ENCODE assay signal across 23 cellular contexts in genomic region chr9:98342103-98342818, GRCh38.
"Had no signal": no experiment of that assay in that cellular context is flagged by ENCODE, and none has a peak within 500 bp of the region (broad histone marks: within the 10 kb centered on the region; RNA-seq: fewer than 3 reads in every experiment).

No MANE protein-coding gene starts in this region.

- H3K27me3 ChIP-seq: body of pancreas, pancreas, right atrium auricular region, tibial artery, uterus had no signal

- ATAC-seq: activated CD8-positive, alpha-beta memory T cell treated with anti-CD3 and anti-CD28 coated beads, Interleukin-2, amount 10 ng/mL, durations not matched to agents 7 days and 5 days; body of pancreas; pancreas; psoas muscle; stimulated activated naive CD8-positive, alpha-beta T cell treated with anti-CD3 and anti-CD28 coated beads, Interleukin-15, amount 100 ng/mL, for 72 hours had no signal

- H3K4me3 ChIP-seq: body of pancreas, hepatocyte, left ventricle myocardium inferior, pancreas, psoas muscle, right atrium auricular region, tibial artery, uterus had no signal

- H3K4me1 ChIP-seq: body of pancreas, left ventricle myocardium inferior, pancreas, psoas muscle, right atrium auricular region, tibial artery, uterus had no signal

- H3K27ac ChIP-seq: body of pancreas, hepatocyte, left ventricle myocardium inferior, neutrophil, pancreas, psoas muscle, right atrium auricular region, tibial artery, uterus had no signal

- DNase-seq: activated CD4-positive, alpha-beta memory T cell treated with anti-CD3 and anti-CD28 coated beads, Interleukin-2, amount 10 ng/mL, durations not matched to agents 7 days and 5 days; activated CD4-positive, alpha-beta T cell treated with anti-CD3 and anti-CD28 coated beads, Interleukin-2, amount 10 ng/mL, durations not matched to agents 24 days and 14 days; activated CD8-positive, alpha-beta memory T cell treated with anti-CD3 and anti-CD28 coated beads, Interleukin-2, amount 10 ng/mL, durations not matched to agents 7 days and 5 days; activated effector memory CD4-positive, alpha-beta T cell treated with anti-CD3 and anti-CD28 coated beads, Interleukin-2, amount 50 U/mL, for 16 hours; activated naive CD4-positive, alpha-beta T cell treated with anti-CD3 and anti-CD28 coated beads, Interleukin-2, amount 10 ng/mL, durations not matched to agents 7 days and 5 days; activated T-cell treated with anti-CD3 and anti-CD28 coated beads for 4 hours; amygdala; body of pancreas; effector CD8-positive, alpha-beta T cell; foreskin melanocyte; left ventricle myocardium inferior; midbrain; pancreas; psoas muscle; stimulated activated CD4-positive, alpha-beta T cell treated with anti-CD3 and anti-CD28 coated beads, Interleukin-12 subunit alpha, Interleukin-12 subunit beta, amount 100 ng/mL, for 4 hours; stimulated activated CD4-positive, alpha-beta T cell treated with anti-CD3 and anti-CD28 coated beads, Interleukin-4, amount 100 ng/mL, for 4 hours; stimulated activated naive CD8-positive, alpha-beta T cell treated with anti-CD3 and anti-CD28 coated beads, Interleukin-15, amount 100 ng/mL, for 72 hours; T-helper 9 cell; tibial artery; uterus had no signal

- H3K9me3 ChIP-seq: body of pancreas, neutrophil, pancreas, psoas muscle, right atrium auricular region, uterus had no signal

- H3K36me3 ChIP-seq: left ventricle myocardium inferior, neutrophil, pancreas, right atrium auricular region, tibial artery, uterus had no signal
